24 cellular contexts compared by ENCODE assay signal in genomic region chr12:67952787-67953186, GRCh38. TPM values are rescaled to one million over a fixed set of nuclear protein-coding genes. Genes with fewer than 3 reads are reported as not detected.
DNase-seq lines count a peak whose midpoint lies in the region; ATAC-seq and TF ChIP-seq lines count a peak whose summit lies in the region.
"Had no signal": no experiment of that assay in that cellular context is flagged by ENCODE, and none has a peak within 500 bp of the region (broad histone marks: within the 10 kb centered on the region; RNA-seq: fewer than 3 reads in every experiment).

No MANE protein-coding gene starts in this region.

- no peak overlapping the region for H3K4me3 Mint-ChIP-seq in activated CD8-positive, alpha-beta T cell treated with anti-CD3 and anti-CD28 coated beads, Interleukin-2, amount 10 ng/mL, durations not matched to agents 7 days and 5 days
- no peak overlapping the region for H3K4me3 Mint-ChIP-seq in CD4-positive, alpha-beta memory T cell
- H3K4me3 Mint-ChIP-seq: CD4-positive, CD25-positive, alpha-beta regulatory T cell; GM23338; T-helper 17 cell had no signal

- no peak overlapping the region for H3K27ac ChIP-seq in CD4-positive, alpha-beta memory T cell (ENCODE audit: low read depth, low read length)
- H3K27ac ChIP-seq: BLaER1 had no signal

- intact Hi-C loops in CD4-positive, alpha-beta memory T cell (cut with micrococcal nuclease) = no loop called here

- no peaks in the 10 kb centered on the region for H3K9me3 Mint-ChIP-seq in activated CD8-positive, alpha-beta T cell treated with anti-CD3 and anti-CD28 coated beads, Interleukin-2, amount 10 ng/mL, durations not matched to agents 7 days and 5 days (ENCODE audit: insufficient read depth)
- H3K9me3 Mint-ChIP-seq in CD4-positive, alpha-beta memory T cell = peaks cover 0 to 3% (median 0%) of the 10 kb centered on the region in 8 donors
- H3K9me3 Mint-ChIP-seq: GM23338 had no signal

- H3K4me3 ChIP-seq in CD4-positive, alpha-beta memory T cell (ENCODE audit: low read length in 2 of 2) = no peak overlapping the region
- H3K4me3 ChIP-seq: BLaER1, GM23338, MG63 had no signal

- H3K36me3 Mint-ChIP-seq in activated CD8-positive, alpha-beta T cell treated with anti-CD3 and anti-CD28 coated beads, Interleukin-2, amount 10 ng/mL, durations not matched to agents 7 days and 5 days (ENCODE audit: low read depth) = no peaks in the 10 kb centered on the region
- H3K36me3 Mint-ChIP-seq in CD4-positive, alpha-beta memory T cell = no peaks in the 10 kb centered on the region
- H3K36me3 Mint-ChIP-seq: CD4-positive, CD25-positive, alpha-beta regulatory T cell had no signal

- no peaks in the 10 kb centered on the region for H3K27me3 ChIP-seq in CD4-positive, alpha-beta memory T cell (ENCODE audit: insufficient read depth, low read length)
- H3K27me3 ChIP-seq: BLaER1, MG63 had no signal

- H3K4me1 ChIP-seq in CD4-positive, alpha-beta memory T cell (ENCODE audit: insufficient read depth, low read length) = no peaks in the 10 kb centered on the region

- ATAC-seq in GM18498 (IDR thresholded peaks at IDR 0.05; ENCODE audit: unreplicated experiment) (peak; percentile 67), GM19025 (IDR thresholded peaks at IDR 0.05; ENCODE audit: low read depth, unreplicated experiment) (peak; percentile 97), HG03175 (IDR thresholded peaks at IDR 0.05; ENCODE audit: unreplicated experiment) (peak; percentile 45), GM19328 (IDR thresholded peaks at IDR 0.05; ENCODE audit: unreplicated experiment) (no peak)
- ATAC-seq in activated CD8-positive, alpha-beta T cell treated with anti-CD3 and anti-CD28 coated beads, Interleukin-2, amount 10 ng/mL, durations not matched to agents 7 days and 5 days = no peak
- ATAC-seq: GM23338, PC-3, SK-N-SH treated with all-trans-retinoic acid at 6 μM for 48 hours, T-helper 17 cell had no signal

- DNase-seq in GM20000 (ENCODE audit: low spot score) = peak; percentile 4
- no peak for DNase-seq in activated CD8-positive, alpha-beta T cell treated with anti-CD3 and anti-CD28 coated beads, Interleukin-2, amount 10 ng/mL, durations not matched to agents 7 days and 5 days
- DNase-seq in CD4-positive, alpha-beta memory T cell = no peak
- DNase-seq in activated CD8-positive, alpha-beta memory T cell treated with anti-CD3 and anti-CD28 coated beads, Interleukin-2, amount 50 U/mL, for 4 hours = no peak
- DNase-seq: CD4-positive, CD25-positive, alpha-beta regulatory T cell; HCEC 1CT; KBM-7; MG63; NCI-H1105 treated with DMSO at 0.1 percent for 48 hours; NCI-H2029; NCI-H446; NCI-H82; NK-92 treated with Interleukin-12 subunit alpha and Interleukin-12 subunit beta, amount 100 ng/mL, for 24 hours; PC-3; T-helper 17 cell had no signal

- no peak overlapping the region for H3K27ac Mint-ChIP-seq in activated CD8-positive, alpha-beta T cell treated with anti-CD3 and anti-CD28 coated beads, Interleukin-2, amount 10 ng/mL, durations not matched to agents 7 days and 5 days
- H3K27ac Mint-ChIP-seq in CD4-positive, alpha-beta memory T cell = peak overlapping the region in 1 of 7 donors; percentile 5
- H3K27ac Mint-ChIP-seq: CD4-positive, CD25-positive, alpha-beta regulatory T cell; GM23338; T-helper 17 cell had no signal

- peaks cover 3% of the 10 kb centered on the region for H3K27me3 Mint-ChIP-seq in activated CD8-positive, alpha-beta T cell treated with anti-CD3 and anti-CD28 coated beads, Interleukin-2, amount 10 ng/mL, durations not matched to agents 7 days and 5 days (ENCODE audit: low read depth)
- H3K27me3 Mint-ChIP-seq in CD4-positive, alpha-beta memory T cell = peaks cover 0 to 5% of the 10 kb centered on the region in 2 donors

- POLR2A ChIA-PET in activated CD8-positive, alpha-beta T cell treated with anti-CD3 and anti-CD28 coated beads, Interleukin-2, amount 10 ng/mL, durations not matched to agents 7 days and 5 days (lab: Charles Lee) = no interaction called here
- POLR2A ChIA-PET in CD4-positive, alpha-beta memory T cell (lab: Charles Lee; ENCODE audit: partially characterized antibody) = no interaction called here

- no peaks in the 10 kb centered on the region for H3K9me3 ChIP-seq in CD4-positive, alpha-beta memory T cell (ENCODE audit: control insufficient read depth in 1 of 2, low read length in 2 of 2)
- H3K9me3 ChIP-seq: BLaER1, MG63 had no signal

- CTCF ChIA-PET in activated CD8-positive, alpha-beta T cell treated with anti-CD3 and anti-CD28 coated beads, Interleukin-2, amount 10 ng/mL, durations not matched to agents 7 days and 5 days (lab: Charles Lee) = interaction anchor here (1.9 kb wide), 1 partner anchor 10 kb away, joined by 12 read pairs; no protein-coding TSS in a partner anchor
- CTCF ChIA-PET in CD4-positive, alpha-beta memory T cell (lab: Charles Lee; ENCODE audit: partially characterized antibody) = interaction anchor here (2.2 kb wide), 1 partner anchor 10 kb away, joined by 8 read pairs; no protein-coding TSS in a partner anchor

- H3K4me1 Mint-ChIP-seq in activated CD8-positive, alpha-beta T cell treated with anti-CD3 and anti-CD28 coated beads, Interleukin-2, amount 10 ng/mL, durations not matched to agents 7 days and 5 days (ENCODE audit: low read depth) = no peaks in the 10 kb centered on the region
- no peaks in the 10 kb centered on the region for H3K4me1 Mint-ChIP-seq in CD4-positive, alpha-beta memory T cell
- H3K4me1 Mint-ChIP-seq: CD4-positive, CD25-positive, alpha-beta regulatory T cell; GM23338; T-helper 17 cell had no signal

- H3K36me3 ChIP-seq in CD4-positive, alpha-beta memory T cell (ENCODE audit: insufficient read depth, low read length) = no peaks in the 10 kb centered on the region
- H3K36me3 ChIP-seq: BLaER1, MG63 had no signal

- TF ChIP-seq CTCF in GM20000 (IDR thresholded peaks at IDR 0.05; ENCODE audit: extremely low read depth, missing control alignments) = no peak

RNA-seq across cellular contexts. Expression of gene IFNG-AS1, which starts 36.5 kb away (rescaled TPM):
- total RNA-seq in activated CD8-positive, alpha-beta T cell treated with anti-CD3 and anti-CD28 coated beads, Interleukin-2, amount 10 ng/mL, durations not matched to agents 7 days and 5 days = under 1 TPM in 1 of 2 experiments, not detected in 1; 0.21 TPM
- 10 to 100 TPM; 11.7 to 14.5 TPM for total RNA-seq in CD4-positive, alpha-beta memory T cell
- 10 to 100 TPM in 1 of 2 donors, 1 to 10 TPM in 1; 4.6 to 11.3 TPM for polyA plus RNA-seq in CD4-positive, alpha-beta memory T cell
- total RNA-seq: GM23338, LHCN-M2, PC-3 had no signal
- polyA plus RNA-seq: AG04450, GM23338 had no signal

Comparison
In these comparisons a context has a peak if more than half of its experiments do, and no peak if none do; other contexts are left out.
1. ATAC-seq: peak in GM18498 (single experiment), GM19025 (single experiment) and HG03175 (single experiment); none in activated CD8-positive, alpha-beta T cell treated with anti-CD3 and anti-CD28 coated beads, Interleukin-2, amount 10 ng/mL, durations not matched to agents 7 days and 5 days (single experiment) and GM19328 (single experiment).
2. RNA of gene IFNG-AS1, which starts 36.5 kb away (total RNA-seq): 11.7 to 14.5 TPM in CD4-positive, alpha-beta memory T cell; 0.21 TPM in activated CD8-positive, alpha-beta T cell treated with anti-CD3 and anti-CD28 coated beads, Interleukin-2, amount 10 ng/mL, durations not matched to agents 7 days and 5 days; every median in the first group is over 10 times any median in the second.